9 cellular contexts compared by ENCODE assay signal in the genomic region with DNA sequence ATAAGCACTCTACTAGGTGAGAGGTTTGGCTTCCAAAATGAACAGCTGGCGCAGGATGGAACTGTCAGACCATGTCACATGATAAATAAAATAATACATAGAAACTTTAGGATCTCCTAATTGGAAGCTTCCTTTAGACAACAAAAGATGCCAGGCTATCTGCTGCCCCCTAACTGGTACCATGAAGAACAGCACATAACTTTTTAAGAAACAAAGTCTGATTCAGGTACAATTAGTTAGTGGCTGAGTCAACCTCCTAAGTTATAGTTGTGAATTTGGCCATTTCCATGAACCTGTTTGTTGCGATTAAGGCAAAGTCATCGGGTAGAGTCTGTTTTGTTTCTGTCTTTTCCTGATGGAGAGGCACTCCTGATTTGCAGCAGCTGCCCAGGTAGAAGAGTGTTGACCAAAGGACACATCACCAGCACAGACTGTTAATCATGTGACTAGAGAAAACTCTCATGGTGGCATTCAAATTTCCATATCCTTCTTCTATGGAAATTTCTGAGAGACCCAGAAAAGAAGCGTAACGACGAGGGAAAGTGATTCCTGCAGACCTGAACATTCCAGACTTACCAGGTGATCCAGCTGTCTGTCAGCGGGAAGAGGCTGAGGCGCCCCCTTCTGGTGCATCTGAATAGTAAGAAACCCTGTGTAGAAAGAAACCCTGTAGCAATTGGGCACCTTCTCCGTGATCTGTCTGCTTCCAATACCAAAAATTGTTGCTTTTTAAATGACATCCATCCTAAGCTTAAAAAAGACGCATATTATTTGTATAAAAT. TPM values are rescaled to one million over a fixed set of nuclear protein-coding genes. Genes with fewer than 3 reads are reported as not detected.
DNase-seq lines count a peak whose midpoint lies in the region; ATAC-seq and TF ChIP-seq lines count a peak whose summit lies in the region.
"Had no signal": no experiment of that assay in that cellular context is flagged by ENCODE, and none has a peak within 500 bp of the region (broad histone marks: within the 10 kb centered on the region; RNA-seq: fewer than 3 reads in every experiment).

No MANE protein-coding gene starts in this region.

- H3K9me2 ChIP-seq in OCI-LY7 (ENCODE audit: insufficient read depth, low read length), result no peaks in the 10 kb centered on the region

- H3K4me3 ChIP-seq in OCI-LY7 (ENCODE audit: low read depth, low read length, poor library complexity, severe bottlenecking) (no peak overlapping the region), stomach (no peak overlapping the region)

- H3K4me2 ChIP-seq in OCI-LY7 (ENCODE audit: low read length), result no peak overlapping the region

- no peaks in the 10 kb centered on the region for H3K36me3 Mint-ChIP-seq in activated CD4-positive, alpha-beta T cell treated with anti-CD3 and anti-CD28 coated beads for 36 hours (ENCODE audit: low read depth)

- ATAC-seq in activated CD4-positive, alpha-beta T cell treated with anti-CD3 and anti-CD28 coated beads for 36 hours, result no peak
- no peak for ATAC-seq in HG03280 (IDR thresholded peaks at IDR 0.05; ENCODE audit: unreplicated experiment)
- ATAC-seq in HG02870 (IDR thresholded peaks at IDR 0.05; ENCODE audit: unreplicated experiment), result no peak

- peak; percentile 69 for TF ChIP-seq CTCF in OCI-LY7 (conservative IDR thresholded peaks at IDR 0.05; ENCODE audit: low read length)
- peak in 1 of 7 experiments; percentile 27 for TF ChIP-seq CTCF in stomach (IDR thresholded peaks at IDR 0.05)

- H3K9me3 Mint-ChIP-seq in activated CD4-positive, alpha-beta T cell treated with anti-CD3 and anti-CD28 coated beads for 36 hours (ENCODE audit: low read depth), result no peaks in the 10 kb centered on the region

- no peaks in the 10 kb centered on the region for H3K4me1 Mint-ChIP-seq in activated CD4-positive, alpha-beta T cell treated with anti-CD3 and anti-CD28 coated beads for 36 hours

- BruUV-seq in OCI-LY7 (replicated peaks; lab: Mats Ljungman, UMichigan), result no TSS peak

- no peak for TF ChIP-seq POLR2A in stomach (IDR thresholded peaks at IDR 0.05)

- H3K27ac Mint-ChIP-seq in activated CD4-positive, alpha-beta T cell treated with anti-CD3 and anti-CD28 coated beads for 36 hours, result no peak overlapping the region

- POLR2A ChIA-PET in activated CD4-positive, alpha-beta T cell treated with anti-CD3 and anti-CD28 coated beads for 36 hours (lab: Charles Lee), result no interaction called here
- POLR2A ChIA-PET in OCI-LY7 (lab: Charles Lee), result interaction anchor here (0.6 kb wide), 2 partner anchors 238 to 268 kb away, joined by 3 read pairs; no protein-coding TSS in a partner anchor

- peaks cover 8% of the 10 kb centered on the region for H3K27me3 Mint-ChIP-seq in activated CD4-positive, alpha-beta T cell treated with anti-CD3 and anti-CD28 coated beads for 36 hours

- DNase-seq in activated CD4-positive, alpha-beta T cell treated with anti-CD3 and anti-CD28 coated beads for 36 hours, result peak; percentile 33
- DNase-seq in activated CD4-positive, alpha-beta T cell treated with anti-CD3 and anti-CD28 coated beads, Interleukin-2, amount 50 U/mL, for 48 hours, result no peak
- peak; percentile 12 for DNase-seq in OCI-LY7 (ENCODE audit: low spot score)
- peak; percentile 16 for DNase-seq in fibroblast of peridontal ligament (ENCODE audit: extremely low read depth)
- DNase-seq in stomach, result peak; percentile 36
- DNase-seq in effector CD8-positive, alpha-beta T cell (lab: John Stamatoyannopoulos, UW), result no peak

- no peak overlapping the region for H2AFZ ChIP-seq in OCI-LY7 (ENCODE audit: low read length)

- H3K4me3 Mint-ChIP-seq in activated CD4-positive, alpha-beta T cell treated with anti-CD3 and anti-CD28 coated beads for 36 hours, result no peak overlapping the region

- H3K79me2 ChIP-seq in OCI-LY7 (ENCODE audit: insufficient read depth, low read depth, low read length), result no peaks in the 10 kb centered on the region

- CTCF ChIA-PET in activated CD4-positive, alpha-beta T cell treated with anti-CD3 and anti-CD28 coated beads for 36 hours (lab: Charles Lee), result interaction anchor here (0.7 kb wide), 1 partner anchor 11 kb away, joined by 3 read pairs; no protein-coding TSS in a partner anchor
- CTCF ChIA-PET in OCI-LY7 (lab: Charles Lee; ENCODE audit: unreplicated experiment), result no interaction called here

- H3K9me3 ChIP-seq in OCI-LY7 (ENCODE audit: low read length) (no peaks in the 10 kb centered on the region), stomach (no peaks in the 10 kb centered on the region)

- H3K27ac ChIP-seq in OCI-LY7 (ENCODE audit: low read depth, low read length, poor library complexity, severe bottlenecking) (no peak overlapping the region), stomach (no peak overlapping the region)
- H3K27ac ChIP-seq: HL-60 had no signal

- H3K4me1 ChIP-seq in OCI-LY7 (ENCODE audit: insufficient read depth, low read length, poor library complexity, severe bottlenecking) (no peaks in the 10 kb centered on the region), stomach (peaks cover 0 to 2% (median under 1%) of the 10 kb centered on the region in 4 donors)

- TF ChIP-seq EP300 in stomach (IDR thresholded peaks at IDR 0.05), result no peak

- no peaks in the 10 kb centered on the region for H4K20me1 ChIP-seq in OCI-LY7 (ENCODE audit: insufficient read depth, low read length)

- intact Hi-C loops in activated CD4-positive, alpha-beta T cell treated with anti-CD3 and anti-CD28 coated beads for 36 hours (cut with DNase I, micrococcal nuclease), result no loop called here
- intact Hi-C loops in OCI-LY7 (cut with micrococcal nuclease; ENCODE audit: unreplicated experiment), result no loop called here
- intact Hi-C loops in stomach (cut with DNase I; ENCODE audit: low total_unique reads), result no loop called here

- WGBS in stomach, 5 donors, result 35 to 54% (median 47%) methylated on average over 10 of the region's 10 CpGs

- H3K36me3 ChIP-seq in OCI-LY7 (ENCODE audit: insufficient read depth, low read length), result no peaks in the 10 kb centered on the region
- H3K36me3 ChIP-seq in stomach, result no peaks in the 10 kb centered on the region

- H3K27me3 ChIP-seq in stomach, result peaks cover 0 to 4% (median 3%) of the 10 kb centered on the region in 3 donors

RNA-seq across cellular contexts. Expression of a gene that starts 8.6 kb away (rescaled TPM):
- total RNA-seq in activated CD4-positive, alpha-beta T cell treated with anti-CD3 and anti-CD28 coated beads for 36 hours, result not detected
- total RNA-seq in OCI-LY7 (2014; rRNA removed; shearing (Covaris generic)), result not detected in 2 replicates
- total RNA-seq in OCI-LY7 (2022) (not detected in 2 replicates), stomach (1 to 10 TPM in 2 of 5 donors, under 1 TPM in 1, not detected in 2; 0.58 to 4.8 (median 3.5) TPM)
- under 1 TPM in 2 of 3 donors, not detected in 1; 0.44 to 0.85 TPM for polyA plus RNA-seq in stomach

Comparison
In these comparisons a context has a peak if more than half of its experiments do, and no peak if none do; other contexts are left out.
1. DNase-seq: peak in activated CD4-positive, alpha-beta T cell treated with anti-CD3 and anti-CD28 coated beads for 36 hours (single experiment), OCI-LY7 (single experiment), fibroblast of peridontal ligament (single experiment) and stomach (single experiment); none in activated CD4-positive, alpha-beta T cell treated with anti-CD3 and anti-CD28 coated beads, Interleukin-2, amount 50 U/mL, for 48 hours (0 of 2) and effector CD8-positive, alpha-beta T cell (single experiment).